Comparison of ENCODE assay signal across 8 cellular contexts in the genomic region with DNA sequence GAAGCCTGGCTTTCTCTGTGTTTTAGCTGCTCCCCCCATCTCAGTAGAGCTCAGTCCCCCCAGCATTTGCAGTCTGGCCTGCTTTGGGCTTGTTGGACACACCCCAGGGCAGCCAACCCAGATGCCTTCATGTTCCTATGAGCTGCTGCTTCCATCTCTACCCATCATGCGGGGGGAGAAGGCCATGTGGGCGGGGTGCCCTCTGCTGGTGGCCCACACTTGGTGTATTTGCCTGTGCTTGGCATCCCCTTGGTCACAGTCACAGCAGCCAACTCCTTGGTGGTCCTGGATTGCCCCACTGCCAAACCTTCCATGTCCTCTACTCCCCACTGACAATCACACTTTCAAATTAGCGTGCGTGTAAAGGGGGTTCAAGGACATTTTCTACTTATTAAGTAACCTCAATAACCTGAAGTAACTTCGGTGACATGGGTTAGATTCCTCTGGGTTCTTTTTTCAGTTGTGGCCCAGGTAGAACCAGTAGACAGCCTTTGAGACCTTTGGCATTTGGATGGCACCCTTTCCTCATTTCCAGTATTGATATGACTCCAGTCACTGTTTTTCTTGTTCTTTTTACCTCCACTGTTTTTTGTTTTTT. TPM values are rescaled to one million over a fixed set of nuclear protein-coding genes. Genes with fewer than 3 reads are reported as not detected.
DNase-seq lines count a peak whose midpoint lies in the region; ATAC-seq lines count a peak whose summit lies in the region.

No MANE protein-coding gene starts in this region.

- DNase-seq in C1 segment of cervical spinal cord (lab: John Stamatoyannopoulos, UW) (peak in 11 of 14 donors; percentile 14 to 72 (median 43)), GM19240 (ENCODE audit: insufficient read length, low spot score) (peak; percentile 62), HT1080 (ENCODE audit: low read depth) (peak; percentile 70), SJSA1 (ENCODE audit: low read depth in 1 of 2, low spot score in 2 of 2) (peak; percentile 53 to 74), activated gamma-delta T cell (lab: John Stamatoyannopoulos, UW) (peak; percentile 31), head of caudate nucleus (peak; percentile 14 to 93 (median 78)), renal cortical epithelial cell (ENCODE audit: low read depth) (peak; percentile 59)

- H3K4me3 ChIP-seq in SJSA1, result no peak overlapping the region

- H3K27ac ChIP-seq in SJSA1, result no peak overlapping the region

- intact Hi-C loops in head of caudate nucleus (cut with DNase I), result loop anchor here (5.0 to 10.0 kb wide), 2 partner anchors 41 to 79 kb away; a partner anchor contains a TSS

- H3K9me3 ChIP-seq in SJSA1 (replicated peaks), result no peaks in the 10 kb centered on the region

- no peaks in the 10 kb centered on the region for H3K27me3 ChIP-seq in SJSA1 (replicated peaks)

- no peaks in the 10 kb centered on the region for H3K36me3 ChIP-seq in SJSA1

- no peak for ATAC-seq in HG03469 (IDR thresholded peaks at IDR 0.05; ENCODE audit: unreplicated experiment)

- H3K4me1 ChIP-seq in SJSA1 (replicated peaks), result no peaks in the 10 kb centered on the region

RNA-seq across cellular contexts. Expression of a gene that starts 42.8 kb away (rescaled TPM):
- total RNA-seq in HT1080 (2014; rRNA removed; shearing (Covaris generic)), result 7.7 and 8.1 TPM in 2 replicates
- 4.5 and 5.6 TPM in 2 replicates for polyA plus RNA-seq in HT1080 (2015; cell fraction: cytosol; rRNA removed)
- 6.3 and 7.5 TPM in 2 replicates for polyA plus RNA-seq in HT1080 (2015; cell fraction: nucleus; rRNA removed)
- 6.4 and 10.2 TPM in 2 replicates for total RNA-seq in SJSA1 (2014; rRNA removed; shearing (Covaris generic))
- total RNA-seq in renal cortical epithelial cell, result 20.7 and 61.9 TPM in 2 replicates
